In genomic region chr1:196677781-196678509, GRCh38 we compare ENCODE assay signal across 29 cellular contexts. TPM values are rescaled to one million over a fixed set of nuclear protein-coding genes. Genes with fewer than 3 reads are reported as not detected.
A peak's percentile ranks its signal among the peaks of the same experiment; 100 is the strongest.
DNase-seq lines count a peak whose midpoint lies in the region; ATAC-seq, FAIRE-seq and TF ChIP-seq lines count a peak whose summit lies in the region.
"Had no signal": no experiment of that assay in that cellular context is flagged by ENCODE, and none has a peak within 500 bp of the region (broad histone marks: within the 10 kb centered on the region; RNA-seq: fewer than 3 reads in every experiment).

No MANE protein-coding gene starts in this region.

- POLR2A ChIA-PET in K562 (lab: Yijun Ruan, JAX) = interaction anchor here (0.7 kb wide), 1 partner anchor 511 kb away, joined by 3 read pairs; no protein-coding TSS in a partner anchor

- peaks cover 23% of the 10 kb centered on the region for H3K36me3 ChIP-seq in SJCRH30
- H3K36me3 ChIP-seq in K562 (ENCODE audit: control insufficient read depth, insufficient read depth, low read length) = peaks cover 15% of the 10 kb centered on the region; the same call in 1 of the 3 replicates
- H3K36me3 ChIP-seq: BLaER1 treated with 17β-estradiol and CSF1 and Interleukin-3, amounts not matched to agents 10 nM and 100 nM; suprapubic skin; upper lobe of right lung had no signal

- in situ Hi-C loops in K562 (cut with MboI) = no loop called here

- no peak for TF ChIP-seq EP300 in K562 (IDR thresholded peaks at IDR 0.05; ENCODE audit: low read length)

- H3K4me1 ChIP-seq in SJCRH30 (peaks cover 11% of the 10 kb centered on the region), K562 (replicated peaks in 1 of 2; ENCODE audit: control insufficient read depth in 2 of 2, insufficient read depth in 2 of 2, low read length in 2 of 2) (no peaks in the 10 kb centered on the region)
- H3K4me1 ChIP-seq: BLaER1 treated with 17β-estradiol and CSF1 and Interleukin-3, amounts not matched to agents 10 nM and 100 nM; body of pancreas; Caco-2; right lobe of liver; suprapubic skin; upper lobe of right lung had no signal

- TF ChIP-seq RAD21 in K562 (CRISPR knock-in tag; conservative IDR thresholded peaks at IDR 0.05 in 1 of 2, IDR thresholded peaks at IDR 0.05 in 1 of 2) = no peak

- H3K4me3 Mint-ChIP-seq in osteocyte (ENCODE audit: unreplicated experiment) = no peak overlapping the region
- no peak overlapping the region for H3K4me3 Mint-ChIP-seq in CD14-positive monocyte
- H3K4me3 Mint-ChIP-seq: activated naive CD8-positive, alpha-beta T cell treated with anti-CD3 and anti-CD28 coated beads for 36 hours; stimulated activated naive B cell treated with anti-CD40 and anti-IgM and Interleukin-4, amounts not matched to agents 10 μg/mL and 1 μg/mL and 100 μg/mL, for 72 hours; T-helper 2 cell treated with Interferon-gamma antibody and Interleukin-4, amounts not matched to agents 5 μg/mL and 100 μg/mL, for 36 hours had no signal

- DNase-seq in SJCRH30 (peak in 1 of 2 experiments; percentile 1), K562 (ENCODE audit: extremely low read depth in 1 of 4, low spot score in 3 of 4) (no peak), osteocyte (ENCODE audit: extremely low spot score, unreplicated experiment) (no peak), NCI-H82 treated with DMSO at 0.1 percent for 48 hours (lab: John Stamatoyannopoulos, UW; ENCODE audit: unreplicated experiment) (no peak), CD14-positive monocyte (ENCODE audit: low spot score) (no peak), islet precursor cell (no peak)
- DNase-seq: activated CD4-positive, alpha-beta T cell treated with anti-CD3 and anti-CD28 coated beads for 48 hours; activated CD8-positive, alpha-beta memory T cell treated with anti-CD3 and anti-CD28 coated beads for 24 hours; activated effector memory CD4-positive, alpha-beta T cell treated with Interleukin-2 at 50 U/mL for 16 hours; activated naive CD8-positive, alpha-beta T cell treated with anti-CD3 and anti-CD28 coated beads for 36 hours; body of pancreas; Caco-2; DMS79 treated with DMSO at 0.1 percent for 48 hours; Kasumi-1; NCI-H1048; NCI-H1930; NCI-H524 treated with DMSO at 0.1 percent for 48 hours; right lobe of liver; stimulated activated naive B cell treated with anti-CD40 and anti-IgM and Interleukin-4, amounts not matched to agents 10 μg/mL and 1 μg/mL and 100 μg/mL, for 72 hours; upper lobe of right lung had no signal

- H3K27me3 ChIP-seq in SJCRH30 (no peaks in the 10 kb centered on the region), K562 (ENCODE audit: control insufficient read depth in 2 of 2, insufficient read depth in 2 of 2, low read length in 2 of 2) (no peaks in the 10 kb centered on the region)
- H3K27me3 ChIP-seq: BLaER1 treated with 17β-estradiol and CSF1 and Interleukin-3, amounts not matched to agents 10 nM and 100 nM; body of pancreas; right lobe of liver; suprapubic skin; upper lobe of right lung had no signal

- peaks cover 61% of the 10 kb centered on the region for H3K36me3 Mint-ChIP-seq in osteocyte (ENCODE audit: unreplicated experiment)
- H3K36me3 Mint-ChIP-seq in CD14-positive monocyte = no peaks in the 10 kb centered on the region
- H3K36me3 Mint-ChIP-seq: activated naive CD8-positive, alpha-beta T cell treated with anti-CD3 and anti-CD28 coated beads for 36 hours; stimulated activated naive B cell treated with anti-CD40 and anti-IgM and Interleukin-4, amounts not matched to agents 10 μg/mL and 1 μg/mL and 100 μg/mL, for 72 hours had no signal

- peak overlapping the region; percentile 23; the same call in 1 of the 2 replicates for H3K27ac ChIP-seq in SJCRH30
- H3K27ac ChIP-seq in K562 (ENCODE audit: extremely low read depth, low read depth, low read length) = no peak overlapping the region
- H3K27ac ChIP-seq: BLaER1 treated with 17β-estradiol and CSF1 and Interleukin-3, amounts not matched to agents 10 nM and 100 nM; body of pancreas; HL-60; right lobe of liver; suprapubic skin; upper lobe of right lung; VCaP had no signal

- WGBS in K562 (ENCODE audit: insufficient coverage, low coverage, missing lambda C conversion rate) = 26% methylated on average over 2 of the region's 2 CpGs

- H3K27me3 Mint-ChIP-seq in osteocyte (ENCODE audit: unreplicated experiment) (no peaks in the 10 kb centered on the region), CD14-positive monocyte (ENCODE audit: low read depth in 3 of 3) (peaks cover 0 to 1% (median 0%) of the 10 kb centered on the region in 3 donors)
- H3K27me3 Mint-ChIP-seq: stimulated activated naive B cell treated with anti-CD40 and anti-IgM and Interleukin-4, amounts not matched to agents 10 μg/mL and 1 μg/mL and 100 μg/mL, for 72 hours had no signal

- H3K79me2 ChIP-seq in K562 (ENCODE audit: control insufficient read depth, insufficient read depth, low read length) = no peaks in the 10 kb centered on the region

- H4K20me1 ChIP-seq in K562 (replicated peaks; ENCODE audit: control insufficient read depth, insufficient read depth, low read length) = no peaks in the 10 kb centered on the region
- H4K20me1 ChIP-seq: BLaER1 treated with 17β-estradiol and CSF1 and Interleukin-3, amounts not matched to agents 10 nM and 100 nM had no signal

- no peak for TF ChIP-seq POLR2A in K562 (conservative IDR thresholded peaks at IDR 0.05)

- ATAC-seq in K562 = no peak
- no peak for ATAC-seq in GM21737 (IDR thresholded peaks at IDR 0.05; ENCODE audit: unreplicated experiment)
- ATAC-seq: body of pancreas; right lobe of liver; stimulated activated naive B cell treated with anti-CD40 and anti-IgM and Interleukin-4, amounts not matched to agents 10 μg/mL and 1 μg/mL and 100 μg/mL, for 72 hours; upper lobe of right lung had no signal

- no peak overlapping the region for H3K9ac ChIP-seq in K562 (ENCODE audit: insufficient read depth in 1 of 2, low read depth in 2 of 2, low read length in 2 of 2)
- H3K9ac ChIP-seq: BLaER1 treated with 17β-estradiol and CSF1 and Interleukin-3, amounts not matched to agents 10 nM and 100 nM had no signal

- H3K4me1 Mint-ChIP-seq in osteocyte (ENCODE audit: unreplicated experiment) (peaks cover 34% of the 10 kb centered on the region), CD14-positive monocyte (no peaks in the 10 kb centered on the region)
- H3K4me1 Mint-ChIP-seq: activated naive CD8-positive, alpha-beta T cell treated with anti-CD3 and anti-CD28 coated beads for 36 hours; stimulated activated naive B cell treated with anti-CD40 and anti-IgM and Interleukin-4, amounts not matched to agents 10 μg/mL and 1 μg/mL and 100 μg/mL, for 72 hours had no signal

- no peak overlapping the region for H3K4me2 ChIP-seq in K562 (ENCODE audit: insufficient read depth, low read length)
- H3K4me2 ChIP-seq: BLaER1 treated with 17β-estradiol and CSF1 and Interleukin-3, amounts not matched to agents 10 nM and 100 nM had no signal

- peaks cover 15% of the 10 kb centered on the region for H3K9me3 Mint-ChIP-seq in osteocyte (ENCODE audit: unreplicated experiment)
- peaks cover 0 to 2% (median 0%) of the 10 kb centered on the region in 7 donors for H3K9me3 Mint-ChIP-seq in CD14-positive monocyte
- H3K9me3 Mint-ChIP-seq: activated naive CD8-positive, alpha-beta T cell treated with anti-CD3 and anti-CD28 coated beads for 36 hours; stimulated activated naive B cell treated with anti-CD40 and anti-IgM and Interleukin-4, amounts not matched to agents 10 μg/mL and 1 μg/mL and 100 μg/mL, for 72 hours; T-helper 2 cell treated with Interferon-gamma antibody and Interleukin-4, amounts not matched to agents 5 μg/mL and 100 μg/mL, for 36 hours had no signal

- no peak overlapping the region for H2AFZ ChIP-seq in K562 (ENCODE audit: low read depth, low read length)

- TF ChIP-seq CTCF in K562 (IDR thresholded peaks at IDR 0.05 in 2 of 3, conservative IDR thresholded peaks at IDR 0.05 in 1 of 3; ENCODE audit: insufficient read depth in 2 of 3, low read depth in 1 of 3, low read length in 3 of 3) (no peak), osteocyte (IDR thresholded peaks at IDR 0.05) (no peak), CD14-positive monocyte (IDR thresholded peaks at IDR 0.05) (no peak)

- no TSS peak for BruUV-seq in K562 (replicated peaks; lab: Mats Ljungman, UMichigan)

- H3K9me3 ChIP-seq in SJCRH30 (replicated peaks) (no peaks in the 10 kb centered on the region), K562 (replicated peaks; ENCODE audit: control insufficient read depth, insufficient read depth, low read depth, low read length) (no peaks in the 10 kb centered on the region)
- H3K9me3 ChIP-seq: BLaER1 treated with 17β-estradiol and CSF1 and Interleukin-3, amounts not matched to agents 10 nM and 100 nM; body of pancreas; Caco-2; right lobe of liver; suprapubic skin; upper lobe of right lung had no signal

- intact Hi-C loops in K562 (cut with micrococcal nuclease) (no loop called here), CD14-positive monocyte (cut with micrococcal nuclease) (no loop called here)

- peak; percentile 58 for FAIRE-seq in G401.6 (lab: Jason Lieb, UNC)
- FAIRE-seq in K562 (lab: Jason Lieb, UNC) = no peak
- FAIRE-seq: GM12891 had no signal

- H3K27ac Mint-ChIP-seq in osteocyte (ENCODE audit: unreplicated experiment) (peak overlapping the region; percentile 78), CD14-positive monocyte (no peak overlapping the region)
- H3K27ac Mint-ChIP-seq: activated naive CD8-positive, alpha-beta T cell treated with anti-CD3 and anti-CD28 coated beads for 36 hours; stimulated activated naive B cell treated with anti-CD40 and anti-IgM and Interleukin-4, amounts not matched to agents 10 μg/mL and 1 μg/mL and 100 μg/mL, for 72 hours; T-helper 2 cell treated with Interferon-gamma antibody and Interleukin-4, amounts not matched to agents 5 μg/mL and 100 μg/mL, for 36 hours had no signal

- H3K4me3 ChIP-seq in SJCRH30 (no peak overlapping the region), K562 (no peak overlapping the region)
- H3K4me3 ChIP-seq: BLaER1 treated with 17β-estradiol and CSF1 and Interleukin-3, amounts not matched to agents 10 nM and 100 nM; body of pancreas; right lobe of liver; suprapubic skin; upper lobe of right lung had no signal

- no peaks in the 10 kb centered on the region for H3K9me1 ChIP-seq in K562 (ENCODE audit: control insufficient read depth, insufficient read depth, low read length)

- CTCF ChIA-PET in K562 (lab: Yijun Ruan, JAX; ENCODE audit: low intra/inter-chr PET ratio) = no interaction called here

RNA-seq across cellular contexts. Expression of gene CFH, which starts 26.1 kb away (rescaled TPM):
- total RNA-seq in SJCRH30 (2014; rRNA removed; shearing (Covaris generic)) = 80.6 and 84.2 TPM in 2 replicates
- total RNA-seq in K562 (2011; cell fraction: chromatin; rRNA removed; ENCODE audit: low replicate concordance) = 90.2 and 229 TPM in 2 replicates
- 43.5 and 56.7 TPM in 2 replicates for total RNA-seq in K562 (2011; cell fraction: nucleolus; rRNA removed)
- total RNA-seq in K562 (2011; cell fraction: nucleoplasm; rRNA removed) = 90.6 and 103 TPM in 2 replicates
- 31.6 and 31.8 TPM in 2 replicates for total RNA-seq in K562 (2014; rRNA removed)
- total RNA-seq in K562 (2014; rRNA removed; fragmentation: Illumina TruSeq; extraction: Trizol) = 69.0 and 72.2 TPM in 2 replicates
- total RNA-seq in K562 (2015; rRNA removed; fragmentation: Illumina TruSeq; extraction: Trizol) = 88.6 and 96.1 TPM in 2 replicates
- total RNA-seq in K562 (2021) = 40.8 and 46.6 TPM in 2 replicates
- polyA plus RNA-seq in K562 (2011; rRNA removed) = 106 and 107 TPM in 2 replicates
- 14.8 and 39.6 TPM in 2 replicates for polyA plus RNA-seq in K562 (2011; cell fraction: cytosol; rRNA removed)
- polyA plus RNA-seq in K562 (2011; cell fraction: nucleus; rRNA removed) = 64.8 and 122 TPM in 2 replicates
- 76.4 and 121 TPM in 2 replicates for polyA plus RNA-seq in K562 (2012)
- polyA plus RNA-seq in K562 (2014; fragmentation: Illumina TruSeq; extraction: Trizol) = 41.6 and 48.3 TPM in 2 replicates
- polyA plus RNA-seq in K562 (2014; fragmentation: Nextera tagmentation; extraction: Ambion mirVana) = 10 to 100 TPM; 45.6 to 58.8 TPM
- polyA plus RNA-seq in K562 (2014; rRNA removed) = 47.0 and 50.7 TPM in 2 replicates
- polyA minus RNA-seq in K562 (2011; rRNA and poly(A)+ RNA removed) = 125 and 163 TPM in 2 replicates
- polyA minus RNA-seq in K562 (2011; cell fraction: cytosol; rRNA and poly(A)+ RNA removed) = 30.7 and 33.8 TPM in 2 replicates
- polyA minus RNA-seq in K562 (2011; cell fraction: nucleus; rRNA and poly(A)+ RNA removed) = 54.3 and 144 TPM in 2 replicates
- total RNA-seq in osteocyte = 248 and 252 TPM in 2 replicates
- polyA plus RNA-seq in CD14-positive monocyte = 1 to 10 TPM in 1 of 2 donors, under 1 TPM in 1; 0.36 to 1.1 TPM
- total RNA-seq: Caco-2 had no signal
- polyA plus RNA-seq: neural cell had no signal
